In the genomic region with DNA sequence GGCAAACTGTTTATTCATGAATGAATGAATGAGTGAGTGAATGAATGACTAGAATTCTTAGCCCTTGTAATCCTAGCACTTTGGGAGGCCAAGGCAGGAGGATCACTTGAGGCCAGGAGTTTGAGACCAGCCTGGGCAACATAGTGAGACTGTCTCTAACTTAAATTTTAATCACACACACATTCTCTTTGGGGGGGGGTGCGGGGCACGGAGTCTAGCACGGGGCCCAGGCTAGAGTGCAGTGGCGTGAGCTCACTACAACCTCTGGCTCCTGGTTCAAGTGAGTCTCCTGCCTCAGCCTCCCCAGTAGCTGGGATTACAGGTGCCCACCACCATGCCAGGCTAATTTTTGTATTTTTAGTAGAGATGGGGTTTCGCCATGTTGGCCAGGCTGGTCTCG, we compare ENCODE assay signal across 16 cellular contexts. TPM values are rescaled to one million over a fixed set of nuclear protein-coding genes. Genes with fewer than 3 reads are reported as not detected.
"Had no signal": no experiment of that assay in that cellular context is flagged by ENCODE, and none has a peak within 500 bp of the region (broad histone marks: within the 10 kb centered on the region; RNA-seq: fewer than 3 reads in every experiment).

No MANE protein-coding gene starts in this region.

RNA-seq across cellular contexts. Expression of gene SPDYE2B, which starts 40.5 kb away (rescaled TPM):
- total RNA-seq: activated B cell treated with CpG ODN at 0.5 μM for 24 hours; activated CD4-positive, alpha-beta memory T cell treated with anti-CD3 and anti-CD28 coated beads for 36 hours; activated CD4-positive, alpha-beta T cell treated with anti-CD3 and anti-CD28 coated beads, Interleukin-2, amount 10 ng/mL, durations not matched to agents 24 days and 14 days; activated CD8-positive, alpha-beta memory T cell treated with anti-CD3 and anti-CD28 coated beads for 36 hours; activated CD8-positive, alpha-beta T cell treated with anti-CD3 and anti-CD28 coated beads for 36 hours; activated T-cell treated with anti-CD3 and anti-CD28 coated beads, Interleukin-2, amount 50 U/mL, for 4 hours; activated T-cell treated with anti-CD3 and anti-CD28 coated beads, Interleukin-2, amount 50 U/mL, for 72 hours; activated T-helper 1 cell treated with anti-CD3 and anti-CD28 coated beads, Interleukin-12 subunit alpha, Interleukin-12 subunit beta, Interleukin-2, Interleukin-4 antibody, amounts not matched to agents 30 ng/mL and 10 ng/mL and 1 ng/mL, durations not matched to agents 14 hours and 24 hours and 36 hours; activated T-helper 2 cell treated with anti-CD3 and anti-CD28 coated beads, Interferon-gamma antibody, Interleukin-2, Interleukin-4, amounts not matched to agents 10 μg/mL and 5 μg/mL and 100 μg/mL, durations not matched to agents 14 hours and 24 hours and 36 hours; adrenal gland; aorta; astrocyte; body of pancreas; breast epithelium; cardiac septum; chondrocyte had no signal
- polyA plus RNA-seq: adrenal gland, aorta had no signal
